1 cellular context compared by ENCODE assay signal in genomic region chr1:223723351-223723904, GRCh38.
TF ChIP-seq lines count a peak whose summit lies in the region.

No MANE protein-coding gene starts in this region.

TF ChIP-seq in HepG2, 621 proteins besides CTCF, POLR2A, EP300 and RAD21:
- no peak for TF ChIP-seq ZNF30 (CRISPR knock-in tag; IDR thresholded peaks at IDR 0.05)
- TF ChIP-seq HBP1 (CRISPR knock-in tag; IDR thresholded peaks at IDR 0.05; ENCODE audit: low read depth), result no peak
- TF ChIP-seq ZNF513 (CRISPR knock-in tag; conservative IDR thresholded peaks at IDR 0.05), result no peak
- no peak for TF ChIP-seq FOXK1 (CRISPR knock-in tag; IDR thresholded peaks at IDR 0.05; ENCODE audit: borderline replicate concordance, low read depth)
- no peak for TF ChIP-seq SYNCRIP (IDR thresholded peaks at IDR 0.05; ENCODE audit: insufficient read depth, low read depth, low read length)
- no peak for TF ChIP-seq ZNF883 (CRISPR knock-in tag; IDR thresholded peaks at IDR 0.05; ENCODE audit: not compliant biosample characterization)
- no peak for TF ChIP-seq ZNF10 (CRISPR knock-in tag; IDR thresholded peaks at IDR 0.05; ENCODE audit: borderline replicate concordance, low read depth)
- TF ChIP-seq ZNF331 (CRISPR knock-in tag; IDR thresholded peaks at IDR 0.05), result no peak
- no peak for TF ChIP-seq ISX (CRISPR knock-in tag; conservative IDR thresholded peaks at IDR 0.05)
- TF ChIP-seq ZNF556 (CRISPR knock-in tag; IDR thresholded peaks at IDR 0.05; ENCODE audit: borderline replicate concordance), result no peak
- no peak for TF ChIP-seq ZNF704 (CRISPR knock-in tag; IDR thresholded peaks at IDR 0.05; ENCODE audit: borderline replicate concordance)
- TF ChIP-seq CENPT (CRISPR knock-in tag; IDR thresholded peaks at IDR 0.05; ENCODE audit: low read depth), result no peak
